Comparison of ENCODE assay signal across 1 cellular context in genomic region chr9:123713282-123713681, GRCh38.
TF ChIP-seq lines count a peak whose summit lies in the region.

No MANE protein-coding gene starts in this region.

TF ChIP-seq in SK-N-SH, 30 proteins besides CTCF, POLR2A, EP300 and RAD21 (continued from another document):
- TF ChIP-seq, protein P1, sequence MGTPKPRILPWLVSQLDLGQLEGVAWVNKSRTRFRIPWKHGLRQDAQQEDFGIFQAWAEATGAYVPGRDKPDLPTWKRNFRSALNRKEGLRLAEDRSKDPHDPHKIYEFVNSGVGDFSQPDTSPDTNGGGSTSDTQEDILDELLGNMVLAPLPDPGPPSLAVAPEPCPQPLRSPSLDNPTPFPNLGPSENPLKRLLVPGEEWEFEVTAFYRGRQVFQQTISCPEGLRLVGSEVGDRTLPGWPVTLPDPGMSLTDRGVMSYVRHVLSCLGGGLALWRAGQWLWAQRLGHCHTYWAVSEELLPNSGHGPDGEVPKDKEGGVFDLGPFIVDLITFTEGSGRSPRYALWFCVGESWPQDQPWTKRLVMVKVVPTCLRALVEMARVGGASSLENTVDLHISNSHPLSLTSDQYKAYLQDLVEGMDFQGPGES (IDR thresholded peaks at IDR 0.05; ENCODE audit: low read depth, low read length): no peak
- TF ChIP-seq NFIC (IDR thresholded peaks at IDR 0.05; ENCODE audit: borderline replicate concordance) (no peak), MXI1 (IDR thresholded peaks at IDR 0.05; ENCODE audit: low read depth, low read length) (no peak), MEF2A (IDR thresholded peaks at IDR 0.05; ENCODE audit: borderline replicate concordance, low read depth) (no peak), SMC3 (IDR thresholded peaks at IDR 0.05; ENCODE audit: low read depth, low read length) (no peak), POLR2AphosphoS5 (IDR thresholded peaks at IDR 0.05; ENCODE audit: low read depth, low read length) (no peak), RFX5 (IDR thresholded peaks at IDR 0.05; ENCODE audit: low read length) (no peak), TAF1 (IDR thresholded peaks at IDR 0.05; ENCODE audit: borderline replicate concordance, low read depth, low read length) (no peak), NRF1 (IDR thresholded peaks at IDR 0.05; ENCODE audit: low read depth, low read length) (no peak), FOXM1 (IDR thresholded peaks at IDR 0.05; ENCODE audit: low read depth) (no peak), GABPA (IDR thresholded peaks at IDR 0.05; ENCODE audit: low read depth) (no peak), TEAD4 (IDR thresholded peaks at IDR 0.05; ENCODE audit: borderline replicate concordance, insufficient read depth) (no peak)
- TF ChIP-seq, protein P2, sequence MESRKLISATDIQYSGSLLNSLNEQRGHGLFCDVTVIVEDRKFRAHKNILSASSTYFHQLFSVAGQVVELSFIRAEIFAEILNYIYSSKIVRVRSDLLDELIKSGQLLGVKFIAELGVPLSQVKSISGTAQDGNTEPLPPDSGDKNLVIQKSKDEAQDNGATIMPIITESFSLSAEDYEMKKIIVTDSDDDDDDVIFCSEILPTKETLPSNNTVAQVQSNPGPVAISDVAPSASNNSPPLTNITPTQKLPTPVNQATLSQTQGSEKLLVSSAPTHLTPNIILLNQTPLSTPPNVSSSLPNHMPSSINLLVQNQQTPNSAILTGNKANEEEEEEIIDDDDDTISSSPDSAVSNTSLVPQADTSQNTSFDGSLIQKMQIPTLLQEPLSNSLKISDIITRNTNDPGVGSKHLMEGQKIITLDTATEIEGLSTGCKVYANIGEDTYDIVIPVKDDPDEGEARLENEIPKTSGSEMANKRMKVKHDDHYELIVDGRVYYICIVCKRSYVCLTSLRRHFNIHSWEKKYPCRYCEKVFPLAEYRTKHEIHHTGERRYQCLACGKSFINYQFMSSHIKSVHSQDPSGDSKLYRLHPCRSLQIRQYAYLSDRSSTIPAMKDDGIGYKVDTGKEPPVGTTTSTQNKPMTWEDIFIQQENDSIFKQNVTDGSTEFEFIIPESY (IDR thresholded peaks at IDR 0.05; ENCODE audit: borderline replicate concordance, low read depth): no peak
- TF ChIP-seq, protein P3, sequence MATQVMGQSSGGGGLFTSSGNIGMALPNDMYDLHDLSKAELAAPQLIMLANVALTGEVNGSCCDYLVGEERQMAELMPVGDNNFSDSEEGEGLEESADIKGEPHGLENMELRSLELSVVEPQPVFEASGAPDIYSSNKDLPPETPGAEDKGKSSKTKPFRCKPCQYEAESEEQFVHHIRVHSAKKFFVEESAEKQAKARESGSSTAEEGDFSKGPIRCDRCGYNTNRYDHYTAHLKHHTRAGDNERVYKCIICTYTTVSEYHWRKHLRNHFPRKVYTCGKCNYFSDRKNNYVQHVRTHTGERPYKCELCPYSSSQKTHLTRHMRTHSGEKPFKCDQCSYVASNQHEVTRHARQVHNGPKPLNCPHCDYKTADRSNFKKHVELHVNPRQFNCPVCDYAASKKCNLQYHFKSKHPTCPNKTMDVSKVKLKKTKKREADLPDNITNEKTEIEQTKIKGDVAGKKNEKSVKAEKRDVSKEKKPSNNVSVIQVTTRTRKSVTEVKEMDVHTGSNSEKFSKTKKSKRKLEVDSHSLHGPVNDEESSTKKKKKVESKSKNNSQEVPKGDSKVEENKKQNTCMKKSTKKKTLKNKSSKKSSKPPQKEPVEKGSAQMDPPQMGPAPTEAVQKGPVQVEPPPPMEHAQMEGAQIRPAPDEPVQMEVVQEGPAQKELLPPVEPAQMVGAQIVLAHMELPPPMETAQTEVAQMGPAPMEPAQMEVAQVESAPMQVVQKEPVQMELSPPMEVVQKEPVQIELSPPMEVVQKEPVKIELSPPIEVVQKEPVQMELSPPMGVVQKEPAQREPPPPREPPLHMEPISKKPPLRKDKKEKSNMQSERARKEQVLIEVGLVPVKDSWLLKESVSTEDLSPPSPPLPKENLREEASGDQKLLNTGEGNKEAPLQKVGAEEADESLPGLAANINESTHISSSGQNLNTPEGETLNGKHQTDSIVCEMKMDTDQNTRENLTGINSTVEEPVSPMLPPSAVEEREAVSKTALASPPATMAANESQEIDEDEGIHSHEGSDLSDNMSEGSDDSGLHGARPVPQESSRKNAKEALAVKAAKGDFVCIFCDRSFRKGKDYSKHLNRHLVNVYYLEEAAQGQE (IDR thresholded peaks at IDR 0.05; ENCODE audit: low read depth, low read length): no peak
